Comparison of ENCODE assay signal across 23 cellular contexts in genomic region chr14:100490252-100490651, GRCh38.
"Had no signal": no experiment of that assay in that cellular context is flagged by ENCODE, and none has a peak within 500 bp of the region (broad histone marks: within the 10 kb centered on the region; RNA-seq: fewer than 3 reads in every experiment).

No MANE protein-coding gene starts in this region.

- H3K4me3 ChIP-seq: coronary artery, dorsolateral prefrontal cortex, gastrocnemius medialis, heart left ventricle had no signal

- DNase-seq: activated CD4-positive, alpha-beta memory T cell treated with anti-CD3 and anti-CD28 coated beads for 36 hours; activated CD4-positive, alpha-beta T cell treated with anti-CD3 and anti-CD28 coated beads for 36 hours; activated CD4-positive, alpha-beta T cell treated with anti-CD3 and anti-CD28 coated beads, Interleukin-2, amount 10 ng/mL, durations not matched to agents 24 days and 14 days; activated CD4-positive, CD25-positive, alpha-beta regulatory T cell; activated CD4-positive, CD25-positive, alpha-beta regulatory T cell treated with anti-CD3 and anti-CD28 coated beads, Interleukin-2, amount 50 U/mL, for 72 hours; activated CD8-positive, alpha-beta T cell treated with anti-CD3 and anti-CD28 coated beads, Interleukin-2, amount 10 ng/mL, durations not matched to agents 7 days and 5 days; activated effector memory CD4-positive, alpha-beta T cell treated with Interleukin-2 at 50 U/mL for 16 hours; activated gamma-delta T cell treated with Interleukin-2 at 50 U/mL for 16 hours; activated naive CD4-positive, alpha-beta T cell treated with anti-CD3 and anti-CD28 coated beads, Interleukin-2, amount 50 U/mL, for 16 hours; activated naive CD4-positive, alpha-beta T cell treated with Interleukin-2 at 50 U/mL for 16 hours; activated T-cell treated with anti-CD3 and anti-CD28 coated beads, Interleukin-2, amount 50 U/mL, for 4 hours; amniotic stem cell; brain microvascular endothelial cell; effector memory CD4-positive, alpha-beta T cell; foreskin keratinocyte; gastrocnemius medialis; glutamatergic neuron; heart left ventricle; T-helper 2 cell had no signal

- H3K4me1 ChIP-seq: foreskin keratinocyte, gastrocnemius medialis, heart left ventricle had no signal

- H3K36me3 ChIP-seq: brain microvascular endothelial cell, gastrocnemius medialis had no signal

- H3K27ac ChIP-seq: brain microvascular endothelial cell, coronary artery, dorsolateral prefrontal cortex, foreskin keratinocyte, gastrocnemius medialis, heart left ventricle had no signal

- H3K9me3 ChIP-seq: gastrocnemius medialis had no signal

- ATAC-seq: activated CD4-positive, alpha-beta T cell treated with anti-CD3 and anti-CD28 coated beads for 36 hours; activated CD8-positive, alpha-beta T cell treated with anti-CD3 and anti-CD28 coated beads, Interleukin-2, amount 10 ng/mL, durations not matched to agents 7 days and 5 days; activated T-cell treated with anti-CD3 and anti-CD28 coated beads, Interleukin-2, amount 50 U/mL, for 4 hours; activated T-helper 17 cell treated with anti-CD3 and anti-CD28 coated beads, Interleukin-2, amount 50 U/mL, for 72 hours; esophagus mucosa; foreskin keratinocyte; gastrocnemius medialis; heart left ventricle had no signal

- H3K27me3 ChIP-seq: brain microvascular endothelial cell, dorsolateral prefrontal cortex, foreskin keratinocyte, gastrocnemius medialis, heart left ventricle had no signal
